Comparison of ENCODE assay signal across 8 cellular contexts in the genomic region with DNA sequence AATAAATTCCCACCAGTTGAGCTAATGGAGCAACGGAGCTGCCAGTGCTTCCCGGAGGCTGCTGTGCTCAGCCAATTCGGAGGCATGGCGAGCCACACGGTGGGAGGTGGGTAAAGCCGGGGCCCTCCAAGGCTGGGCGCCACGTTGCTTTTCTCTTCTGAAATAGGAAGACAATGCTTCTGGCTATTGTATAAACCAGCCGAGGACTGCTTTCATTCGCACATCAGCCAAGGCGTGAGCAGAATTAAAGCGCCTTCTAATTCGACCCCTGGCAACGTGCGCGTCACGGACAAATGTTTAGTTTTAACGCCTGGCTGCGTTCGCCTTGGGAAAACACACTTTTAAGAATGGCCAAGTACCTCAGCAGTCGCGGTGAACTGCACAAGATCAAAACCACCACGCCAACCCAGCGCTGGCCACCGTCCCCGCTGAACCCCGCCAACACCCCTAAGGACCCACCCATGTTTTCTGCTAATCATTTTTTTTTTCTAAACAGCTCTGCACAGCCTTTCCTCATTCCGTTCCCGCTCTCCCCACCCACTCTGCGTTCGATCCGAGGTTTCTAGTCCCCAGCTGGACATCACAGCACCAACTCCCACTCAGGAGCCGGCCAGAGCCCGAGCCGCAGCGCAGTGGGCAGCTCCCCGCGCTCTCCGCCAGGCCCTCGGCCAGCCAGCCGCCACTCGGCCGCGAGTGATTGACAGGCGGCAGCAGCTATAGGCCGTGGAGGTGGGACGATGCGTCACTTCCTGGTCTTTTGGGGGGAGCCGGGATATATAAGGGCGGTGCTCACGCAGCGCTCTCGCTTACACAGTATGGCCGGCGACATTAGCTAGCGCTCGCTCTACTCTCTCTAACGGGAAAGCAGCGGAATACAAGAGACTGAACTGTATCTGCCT. TPM values are rescaled to one million over a fixed set of nuclear protein-coding genes. Genes with fewer than 3 reads are reported as not detected.
A peak's percentile ranks its signal among the peaks of the same experiment; 100 is the strongest.
DNase-seq lines count a peak whose midpoint lies in the region; ATAC-seq lines count a peak whose summit lies in the region.

AMD1 (plus strand) TSS at position 805 of the 899 bp plus-strand sequence. CDS start 321 bp downstream, outside the sequence.

- H3K4me3 ChIP-seq in BLaER1: peak within 1 kb of the TSS; percentile 97

- H3K4me3 Mint-ChIP-seq in activated CD4-positive, alpha-beta T cell treated with anti-CD3 and anti-CD28 coated beads, Interleukin-2, amount 10 ng/mL, durations not matched to agents 7 days and 5 days: peak within 1 kb of the TSS; percentile 95

- CTCF ChIA-PET in activated CD4-positive, alpha-beta T cell treated with anti-CD3 and anti-CD28 coated beads, Interleukin-2, amount 10 ng/mL, durations not matched to agents 7 days and 5 days (lab: Charles Lee): interaction anchor here (0.6 to 1.5 kb wide), 9 partner anchors 8 to 192 kb away, joined by 3 to 6 read pairs (median 3); no protein-coding TSS in a partner anchor

- H3K27me3 Mint-ChIP-seq in activated CD4-positive, alpha-beta T cell treated with anti-CD3 and anti-CD28 coated beads, Interleukin-2, amount 10 ng/mL, durations not matched to agents 7 days and 5 days: no peaks in the 10 kb centered on the region

- peaks cover 45% of the 10 kb centered on the region for H4K20me1 ChIP-seq in BLaER1

- H3K27ac ChIP-seq in BLaER1: peak within 1 kb of the TSS; percentile 97

- peaks cover 20% of the 10 kb centered on the region for H3K36me3 Mint-ChIP-seq in activated CD4-positive, alpha-beta T cell treated with anti-CD3 and anti-CD28 coated beads, Interleukin-2, amount 10 ng/mL, durations not matched to agents 7 days and 5 days (ENCODE audit: low read depth)

- H3K4me2 ChIP-seq in BLaER1: peak within 1 kb of the TSS; percentile 97

- peak within 1 kb of the TSS; percentile 99 for H3K27ac Mint-ChIP-seq in activated CD4-positive, alpha-beta T cell treated with anti-CD3 and anti-CD28 coated beads, Interleukin-2, amount 10 ng/mL, durations not matched to agents 7 days and 5 days

- peaks cover 31% of the 10 kb centered on the region for H3K4me1 Mint-ChIP-seq in activated CD4-positive, alpha-beta T cell treated with anti-CD3 and anti-CD28 coated beads, Interleukin-2, amount 10 ng/mL, durations not matched to agents 7 days and 5 days

- no peaks in the 10 kb centered on the region for H3K9me3 Mint-ChIP-seq in activated CD4-positive, alpha-beta T cell treated with anti-CD3 and anti-CD28 coated beads, Interleukin-2, amount 10 ng/mL, durations not matched to agents 7 days and 5 days

- H3K36me3 ChIP-seq in BLaER1: no peaks in the 10 kb centered on the region

- H3K9ac ChIP-seq in BLaER1: peak within 1 kb of the TSS; percentile 99

- no peaks in the 10 kb centered on the region for H3K27me3 ChIP-seq in BLaER1

- ATAC-seq in GM19328 (IDR thresholded peaks at IDR 0.05; ENCODE audit: unreplicated experiment) (peak; percentile 65), HG03520 (IDR thresholded peaks at IDR 0.05; ENCODE audit: unreplicated experiment) (peak; percentile 65)

- no peaks in the 10 kb centered on the region for H3K9me3 ChIP-seq in BLaER1

- POLR2A ChIA-PET in activated CD4-positive, alpha-beta T cell treated with anti-CD3 and anti-CD28 coated beads, Interleukin-2, amount 10 ng/mL, durations not matched to agents 7 days and 5 days (lab: Charles Lee): interaction anchor here (0.5 to 6.4 kb wide), 15 partner anchors 8 to 192 kb away, joined by 3 to 89 read pairs (median 4); partner anchors contain the start of genes CDK19 and GTF3C6

- DNase-seq in NCI-H69 (lab: John Stamatoyannopoulos, UW): peak; percentile 96
- peak; percentile 97 for DNase-seq in activated CD4-positive, alpha-beta T cell treated with anti-CD3 and anti-CD28 coated beads, Interleukin-2, amount 10 ng/mL, durations not matched to agents 7 days and 5 days
- DNase-seq in cortex of kidney (lab: John Stamatoyannopoulos, UW): peak; percentile 26
- peak; percentile 99 for DNase-seq in left kidney (ENCODE audit: low read depth, low spot score)
- peak; percentile 93 to 95 for DNase-seq in stimulated activated CD4-positive, alpha-beta T cell treated with anti-CD3 and anti-CD28 coated beads, Interleukin-2, amount 100 ng/mL, for 24 hours

- peaks cover 37% of the 10 kb centered on the region for H3K4me1 ChIP-seq in BLaER1

RNA-seq across cellular contexts. Expression of gene AMD1, which starts in this region (rescaled TPM):
- 100 to 1,000 TPM in 1 of 2 experiments, 10 to 100 TPM in 1; 76.5 to 103 TPM for total RNA-seq in activated CD4-positive, alpha-beta T cell treated with anti-CD3 and anti-CD28 coated beads, Interleukin-2, amount 10 ng/mL, durations not matched to agents 7 days and 5 days

Comparison
In these comparisons a context has a peak if more than half of its experiments do, and no peak if none do; other contexts are left out.
1. Peak in every context shown above with its lines: DNase-seq, ATAC-seq, H3K4me3 ChIP-seq and H3K27ac ChIP-seq.
2. DNase-seq: peak in every context shown above with its lines; median percentile 99 in left kidney; 97 in activated CD4-positive, alpha-beta T cell treated with anti-CD3 and anti-CD28 coated beads, Interleukin-2, amount 10 ng/mL, durations not matched to agents 7 days and 5 days; 96 in NCI-H69; 94 in stimulated activated CD4-positive, alpha-beta T cell treated with anti-CD3 and anti-CD28 coated beads, Interleukin-2, amount 100 ng/mL, for 24 hours; 26 in cortex of kidney.